ENCODE assay signal across 10 cellular contexts in the genomic region with DNA sequence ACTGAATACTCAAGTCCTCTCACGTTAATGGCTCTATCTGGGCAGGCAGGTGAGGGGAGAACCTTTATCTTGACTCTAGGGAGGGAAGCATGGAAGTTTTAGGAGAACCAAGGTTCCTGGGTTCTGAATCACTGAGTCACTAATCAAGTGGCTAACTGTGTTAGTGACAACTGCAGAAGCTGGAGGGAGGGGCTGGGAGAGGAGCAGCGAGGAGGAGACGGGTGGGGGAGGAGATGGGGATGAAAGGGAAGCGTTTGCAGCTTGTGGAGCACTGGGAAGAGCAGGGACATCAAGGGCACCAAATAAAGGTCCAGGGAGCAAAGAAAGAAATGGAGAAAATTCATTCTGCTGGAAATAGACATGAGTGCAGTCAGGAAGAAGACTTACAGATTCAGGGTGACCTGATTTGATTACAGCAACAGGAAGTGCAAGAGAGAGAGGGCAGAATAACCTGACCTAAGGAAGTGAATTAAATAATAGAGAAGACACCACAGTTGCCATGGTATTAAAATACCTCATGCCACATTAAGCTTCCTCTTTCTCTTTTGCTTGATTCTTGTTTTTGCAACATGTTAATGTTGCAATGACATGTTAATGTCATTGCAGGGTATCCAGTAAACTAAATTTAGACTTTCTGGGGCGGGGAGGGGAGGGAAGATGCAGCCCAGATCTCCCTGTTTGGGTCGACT. TPM values are rescaled to one million over a fixed set of nuclear protein-coding genes. Genes with fewer than 3 reads are reported as not detected.
DNase-seq lines count a peak whose midpoint lies in the region; ATAC-seq and TF ChIP-seq lines count a peak whose summit lies in the region.
"Had no signal": no experiment of that assay in that cellular context is flagged by ENCODE, and none has a peak within 500 bp of the region (broad histone marks: within the 10 kb centered on the region; RNA-seq: fewer than 3 reads in every experiment).

No MANE protein-coding gene starts in this region.

- no peak for TF ChIP-seq CTCF in left ventricle myocardium inferior (IDR thresholded peaks at IDR 0.05; ENCODE audit: borderline replicate concordance)

- ATAC-seq in Right ventricle myocardium inferior, result no peak
- ATAC-seq in HG02870 (IDR thresholded peaks at IDR 0.05; ENCODE audit: unreplicated experiment), result no peak
- no peak for ATAC-seq in HG03039 (IDR thresholded peaks at IDR 0.05; ENCODE audit: unreplicated experiment)

- peak overlapping the region in 2 of 5 donors; percentile 15 to 32 for H3K4me3 Mint-ChIP-seq in immature natural killer cell

- peaks cover 5 to 23% (median 22%) of the 10 kb centered on the region in 3 donors for H3K27me3 Mint-ChIP-seq in immature natural killer cell (ENCODE audit: low read depth in 3 of 3)

- no peaks in the 10 kb centered on the region for H3K36me3 Mint-ChIP-seq in immature natural killer cell

- peak overlapping the region; percentile 47 for H3K27ac ChIP-seq in left ventricle myocardium inferior (replicated peaks)

- H3K27me3 ChIP-seq in left ventricle myocardium inferior (ENCODE audit: low read depth), result no peaks in the 10 kb centered on the region

- no peaks in the 10 kb centered on the region for H3K36me3 ChIP-seq in left ventricle myocardium inferior

- peaks cover 20 to 30% of the 10 kb centered on the region in 2 donors for H3K4me1 Mint-ChIP-seq in immature natural killer cell

- no peaks in the 10 kb centered on the region for H3K9me3 ChIP-seq in left ventricle myocardium inferior (replicated peaks)

- H3K27ac Mint-ChIP-seq in immature natural killer cell, result peak overlapping the region in 3 of 6 donors; percentile 56 to 71 (median 62)

- intact Hi-C loops in left ventricle myocardium inferior (cut with micrococcal nuclease), result no loop called here
- intact Hi-C loops in Right ventricle myocardium inferior (cut with DNase I), result no loop called here

- H3K4me1 ChIP-seq in left ventricle myocardium inferior, result peaks cover 50% of the 10 kb centered on the region

- DNase-seq in left ventricle myocardium inferior (no peak), Right ventricle myocardium inferior (ENCODE audit: missing footprints) (no peak), SKM-1 (lab: John Stamatoyannopoulos, UW; ENCODE audit: unreplicated experiment) (peak; percentile 87), immature natural killer cell (peak; percentile 21 to 44 (median 43)), ureter (ENCODE audit: low spot score) (peak; percentile 34), NCI-H2227 (lab: John Stamatoyannopoulos, UW; ENCODE audit: unreplicated experiment) (no peak)
- DNase-seq: activated gamma-delta T cell, NCI-H2227 treated with DMSO at 0.1 percent for 48 hours had no signal

- no peak overlapping the region for H3K4me3 ChIP-seq in left ventricle myocardium inferior

- H3K9me3 Mint-ChIP-seq in immature natural killer cell, result peaks cover 0 to 5% (median 0%) of the 10 kb centered on the region in 6 donors

RNA-seq across cellular contexts. Expression of a gene that starts 4.5 kb away (rescaled TPM):
- total RNA-seq in left ventricle myocardium inferior, result 50.7 TPM
- total RNA-seq in Right ventricle myocardium inferior, result 52.2 TPM
- under 1 TPM in 2 of 3 donors, not detected in 1; 0.10 to 0.39 TPM for polyA plus RNA-seq in immature natural killer cell
- 34.9 TPM for total RNA-seq in ureter

Comparison
In these comparisons a context has a peak if more than half of its experiments do, and no peak if none do; other contexts are left out.
1. DNase-seq: peak in SKM-1 (single experiment), immature natural killer cell (3 of 3) and ureter (single experiment); none in left ventricle myocardium inferior (single experiment), Right ventricle myocardium inferior (single experiment) and NCI-H2227 (single experiment).